Comparison of ENCODE assay signal across 8 cellular contexts in the genomic region with DNA sequence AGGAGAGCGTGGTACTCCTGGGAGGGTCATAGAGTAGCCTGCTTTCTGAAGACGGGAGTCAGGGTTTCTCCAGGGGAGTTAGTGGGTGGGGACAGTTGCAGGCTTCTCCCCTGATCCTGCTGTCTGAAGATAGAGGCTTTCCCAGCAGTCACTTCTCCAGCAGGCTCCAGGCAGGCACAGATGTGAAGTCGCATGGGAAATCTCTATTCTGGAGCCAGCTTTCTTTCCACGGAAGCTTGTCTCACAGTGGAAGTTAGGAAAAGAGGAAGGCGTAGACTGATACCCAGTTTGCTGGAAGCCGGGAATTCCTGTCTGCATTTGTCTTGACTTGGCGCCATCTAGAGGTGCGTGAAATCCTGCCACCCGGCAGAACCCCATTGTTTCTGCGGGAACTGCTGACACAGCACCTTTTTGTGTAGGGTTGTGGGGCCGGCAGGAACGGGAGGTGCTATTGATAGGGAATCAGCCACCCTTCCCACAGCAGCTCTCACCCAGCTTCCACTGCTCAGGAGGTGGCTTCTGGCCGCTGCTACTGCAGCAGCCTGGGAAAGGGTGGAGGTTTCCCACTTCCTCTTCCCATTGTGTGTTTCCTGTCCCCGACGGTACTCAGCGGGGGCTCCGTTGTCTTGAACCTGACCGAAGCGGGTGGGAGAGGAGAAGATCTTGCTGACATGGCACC. TPM values are rescaled to one million over a fixed set of nuclear protein-coding genes. Genes with fewer than 3 reads are reported as not detected.
DNase-seq lines count a peak whose midpoint lies in the region; ATAC-seq and TF ChIP-seq lines count a peak whose summit lies in the region.

No MANE protein-coding gene starts in this region.

- H3K79me2 ChIP-seq in KMS-11 (ENCODE audit: insufficient read depth, low read depth) = no peaks in the 10 kb centered on the region

- peak overlapping the region; percentile 15; the same call in 1 of the 2 replicates for H3K4me2 ChIP-seq in KMS-11

- no peaks in the 10 kb centered on the region for H3K27me3 Mint-ChIP-seq in Caco-2 (ENCODE audit: insufficient read depth, unreplicated experiment)

- no peaks in the 10 kb centered on the region for H3K9me3 Mint-ChIP-seq in Caco-2 (ENCODE audit: unreplicated experiment)

- H4K20me1 ChIP-seq in KMS-11 (ENCODE audit: insufficient read depth) = no peaks in the 10 kb centered on the region

- H3K9ac ChIP-seq in KMS-11 = no peak overlapping the region

- ATAC-seq in RWPE2 (ENCODE audit: low read depth) = peak; percentile 78
- no peak for ATAC-seq in HG03378 (IDR thresholded peaks at IDR 0.05; ENCODE audit: unreplicated experiment)

- no peak for TF ChIP-seq EP300 in suprapubic skin (IDR thresholded peaks at IDR 0.05)

- no peak overlapping the region for H2AFZ ChIP-seq in KMS-11 (ENCODE audit: low read depth)

- no peaks in the 10 kb centered on the region for H3K27me3 ChIP-seq in Caco-2 (replicated peaks; ENCODE audit: control insufficient read depth, insufficient read depth, low read length)
- H3K27me3 ChIP-seq in KMS-11 (ENCODE audit: insufficient read depth, low read depth) = no peaks in the 10 kb centered on the region
- H3K27me3 ChIP-seq in RWPE2 (ENCODE audit: insufficient read depth, poor library complexity, severe bottlenecking) = no peaks in the 10 kb centered on the region
- H3K27me3 ChIP-seq in suprapubic skin = no peaks in the 10 kb centered on the region

- 18% methylated on average over 17 of the region's 19 CpGs for WGBS in suprapubic skin

- CTCF ChIA-PET in Caco-2 (lab: Charles Lee) = interaction anchor here (0.5 to 1.5 kb wide), 14 partner anchors 10 to 222 kb away, joined by 3 to 15 read pairs (median 4); no protein-coding TSS in a partner anchor

- DNase-seq in Caco-2 (peak; percentile 81 to 86), RWPE2 (ENCODE audit: low spot score) (no peak), foreskin melanocyte (peak; percentile 69), nucleus accumbens (lab: John Stamatoyannopoulos, UW) (peak in 53 of 56 donors; percentile 25 to 91 (median 70)), suprapubic skin (ENCODE audit: low spot score in 2 of 2) (peak; percentile 84 to 92)
- DNase-seq in activated effector memory CD4-positive, alpha-beta T cell treated with anti-CD3 and anti-CD28 coated beads, Interleukin-2, amount 50 U/mL, for 16 hours = peak; percentile 87

- no peak overlapping the region for H3K27ac Mint-ChIP-seq in Caco-2 (ENCODE audit: unreplicated experiment)

- TF ChIP-seq POLR2A in suprapubic skin (IDR thresholded peaks at IDR 0.05) = no peak

- TF ChIP-seq CTCF in Caco-2 (IDR thresholded peaks at IDR 0.05; ENCODE audit: insufficient read depth in 1 of 2, low read depth in 1 of 2, low read length in 1 of 2, severe bottlenecking in 1 of 2, unreplicated experiment in 1 of 2) = peak; percentile 88 to 92
- peak; percentile 90 for TF ChIP-seq CTCF in KMS-11 (conservative IDR thresholded peaks at IDR 0.05; ENCODE audit: low read depth, low read length)
- peak; percentile 93 for TF ChIP-seq CTCF in RWPE2 (IDR thresholded peaks at IDR 0.05; ENCODE audit: poor library complexity, severe bottlenecking)
- peak; percentile 69 to 81 for TF ChIP-seq CTCF in suprapubic skin (IDR thresholded peaks at IDR 0.05)

- intact Hi-C loops in Caco-2 (cut with micrococcal nuclease; ENCODE audit: unreplicated experiment) = loop anchor here (1.0 to 5.0 kb wide), 2 partner anchors 64 to 135 kb away; no protein-coding TSS in a partner anchor

- H3K9me3 ChIP-seq in Caco-2 (no peaks in the 10 kb centered on the region), RWPE2 (ENCODE audit: severe bottlenecking) (no peaks in the 10 kb centered on the region), suprapubic skin (no peaks in the 10 kb centered on the region)

- H3K4me1 Mint-ChIP-seq in Caco-2 (ENCODE audit: low read depth, unreplicated experiment) = peaks cover 5% of the 10 kb centered on the region

- POLR2A ChIA-PET in Caco-2 (lab: Charles Lee) = no interaction called here

- H3K4me3 ChIP-seq in Caco-2 (ENCODE audit: low read depth, low read length) (no peak overlapping the region), KMS-11 (IDR thresholded peaks at IDR 0.05; ENCODE audit: insufficient read depth, low read depth, low read length) (no peak overlapping the region), RWPE2 (ENCODE audit: severe bottlenecking) (no peak overlapping the region), suprapubic skin (no peak overlapping the region)

- H3K4me3 Mint-ChIP-seq in Caco-2 (ENCODE audit: unreplicated experiment) = no peak overlapping the region

- H3K36me3 ChIP-seq in Caco-2 (ENCODE audit: control insufficient read depth, insufficient read depth, low read length) (peaks cover 20% of the 10 kb centered on the region), KMS-11 (ENCODE audit: insufficient read depth) (no peaks in the 10 kb centered on the region), RWPE2 (ENCODE audit: low read depth) (peaks cover 54% of the 10 kb centered on the region), suprapubic skin (peaks cover 61% of the 10 kb centered on the region)

- peak overlapping the region; percentile 22; the same call in 1 of the 2 replicates for H3K27ac ChIP-seq in KMS-11
- no peak overlapping the region for H3K27ac ChIP-seq in RWPE2 (ENCODE audit: poor library complexity, severe bottlenecking)
- H3K27ac ChIP-seq in suprapubic skin = no peak overlapping the region

- H3K4me1 ChIP-seq in Caco-2 = peaks cover 4% of the 10 kb centered on the region; the same call in 1 of the 2 replicates
- H3K4me1 ChIP-seq in KMS-11 (ENCODE audit: low read depth, poor library complexity, severe bottlenecking) = peaks cover 25% of the 10 kb centered on the region
- H3K4me1 ChIP-seq in RWPE2 (ENCODE audit: insufficient read depth, poor library complexity, severe bottlenecking) = no peaks in the 10 kb centered on the region
- peaks cover 24% of the 10 kb centered on the region for H3K4me1 ChIP-seq in suprapubic skin

- H3K36me3 Mint-ChIP-seq in Caco-2 (ENCODE audit: insufficient read depth, unreplicated experiment) = peaks cover 58% of the 10 kb centered on the region

- BruUV-seq in Caco-2 (replicated peaks; lab: Mats Ljungman, UMichigan) = no TSS peak

RNA-seq across cellular contexts. Expression of gene NPAS1, which starts 28.5 kb away (rescaled TPM):
- total RNA-seq in Caco-2 (2022) = 1.8 and 2.8 TPM in 2 replicates
- total RNA-seq in suprapubic skin = 1 to 10 TPM; 4.7 to 6.8 (median 5.5) TPM

RNA-seq across cellular contexts. Expression of gene TMEM160, which starts 57.3 kb away (rescaled TPM):
- 86.5 and 91.7 TPM in 2 replicates for total RNA-seq in Caco-2 (2022)
- 10 to 100 TPM; 13.9 to 45.9 (median 31.3) TPM for total RNA-seq in suprapubic skin
